Comparison of ENCODE assay signal across 1 cellular context in the genomic region with DNA sequence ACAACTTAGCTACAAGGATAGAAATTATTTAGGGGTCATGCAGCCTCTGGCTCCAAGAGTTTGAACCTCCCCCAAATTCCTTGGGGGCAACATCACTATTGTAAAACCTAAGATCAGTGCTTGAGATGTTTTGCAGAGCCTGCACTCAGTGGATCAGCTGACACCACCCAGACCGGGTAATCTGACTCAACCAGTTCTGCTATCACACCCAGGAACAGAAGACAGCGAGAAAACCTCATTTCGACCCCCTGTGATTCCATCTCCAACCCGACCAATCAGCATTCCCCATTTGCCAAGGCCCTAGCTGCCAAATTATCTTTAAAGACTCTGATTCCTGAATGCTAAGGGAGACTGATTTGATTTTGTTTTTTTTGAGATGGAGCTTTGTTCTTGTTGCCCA.
TF ChIP-seq lines count a peak whose summit lies in the region.

No MANE protein-coding gene starts in this region.

TF ChIP-seq in K562, 482 proteins besides CTCF, POLR2A, EP300 and RAD21 (continued from another document and continues in another):
- TF ChIP-seq, protein P1, sequence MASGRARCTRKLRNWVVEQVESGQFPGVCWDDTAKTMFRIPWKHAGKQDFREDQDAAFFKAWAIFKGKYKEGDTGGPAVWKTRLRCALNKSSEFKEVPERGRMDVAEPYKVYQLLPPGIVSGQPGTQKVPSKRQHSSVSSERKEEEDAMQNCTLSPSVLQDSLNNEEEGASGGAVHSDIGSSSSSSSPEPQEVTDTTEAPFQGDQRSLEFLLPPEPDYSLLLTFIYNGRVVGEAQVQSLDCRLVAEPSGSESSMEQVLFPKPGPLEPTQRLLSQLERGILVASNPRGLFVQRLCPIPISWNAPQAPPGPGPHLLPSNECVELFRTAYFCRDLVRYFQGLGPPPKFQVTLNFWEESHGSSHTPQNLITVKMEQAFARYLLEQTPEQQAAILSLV (tag; IDR thresholded peaks at IDR 0.05) = no peak
- TF ChIP-seq, protein P2, sequence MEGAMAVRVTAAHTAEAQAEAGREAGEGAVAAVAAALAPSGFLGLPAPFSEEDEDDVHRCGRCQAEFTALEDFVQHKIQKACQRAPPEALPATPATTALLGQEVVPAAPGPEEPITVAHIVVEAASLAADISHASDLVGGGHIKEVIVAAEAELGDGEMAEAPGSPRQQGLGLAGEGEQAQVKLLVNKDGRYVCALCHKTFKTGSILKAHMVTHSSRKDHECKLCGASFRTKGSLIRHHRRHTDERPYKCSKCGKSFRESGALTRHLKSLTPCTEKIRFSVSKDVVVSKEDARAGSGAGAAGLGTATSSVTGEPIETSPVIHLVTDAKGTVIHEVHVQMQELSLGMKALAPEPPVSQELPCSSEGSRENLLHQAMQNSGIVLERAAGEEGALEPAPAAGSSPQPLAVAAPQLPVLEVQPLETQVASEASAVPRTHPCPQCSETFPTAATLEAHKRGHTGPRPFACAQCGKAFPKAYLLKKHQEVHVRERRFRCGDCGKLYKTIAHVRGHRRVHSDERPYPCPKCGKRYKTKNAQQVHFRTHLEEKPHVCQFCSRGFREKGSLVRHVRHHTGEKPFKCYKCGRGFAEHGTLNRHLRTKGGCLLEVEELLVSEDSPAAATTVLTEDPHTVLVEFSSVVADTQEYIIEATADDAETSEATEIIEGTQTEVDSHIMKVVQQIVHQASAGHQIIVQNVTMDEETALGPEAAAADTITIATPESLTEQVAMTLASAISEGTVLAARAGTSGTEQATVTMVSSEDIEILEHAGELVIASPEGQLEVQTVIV (CRISPR knock-in tag; IDR thresholded peaks at IDR 0.05; ENCODE audit: borderline replicate concordance) = no peak
- TF ChIP-seq KLF13 (tag; IDR thresholded peaks at IDR 0.05; ENCODE audit: borderline replicate concordance, low read depth) (no peak), NCOA6 (IDR thresholded peaks at IDR 0.05) (no peak), ATF1 (CRISPR knock-in tag; IDR thresholded peaks at IDR 0.05) (no peak), ATF1 (tag; IDR thresholded peaks at IDR 0.05) (no peak), HMGN3 (IDR thresholded peaks at IDR 0.05; ENCODE audit: borderline replicate concordance, extremely low read depth, insufficient read length, low read depth, low read length) (no peak), FOS (IDR thresholded peaks at IDR 0.05; ENCODE audit: extremely low read depth, insufficient read length) (no peak), ZNF75A (CRISPR knock-in tag; IDR thresholded peaks at IDR 0.05) (no peak), ARNT (IDR thresholded peaks at IDR 0.05) (no peak), POLR2H (tag; IDR thresholded peaks at IDR 0.05; ENCODE audit: low read depth) (no peak), ZNF197 (CRISPR knock-in tag; IDR thresholded peaks at IDR 0.05; ENCODE audit: low read depth) (no peak), HDAC1 (IDR thresholded peaks at IDR 0.05) (peak in 1 of 2 experiments; percentile 57; a peak in 2 of 4 replicates), RNF2 (IDR thresholded peaks at IDR 0.05) (no peak), POLR2AphosphoS2 (IDR thresholded peaks at IDR 0.05; ENCODE audit: low read length) (no peak), PRPF4 (IDR thresholded peaks at IDR 0.05; ENCODE audit: insufficient read depth, low read depth, low read length, poor library complexity, severe bottlenecking) (no peak), ETV5 (CRISPR knock-in tag; IDR thresholded peaks at IDR 0.05; ENCODE audit: low read depth) (no peak), NR1H2 (CRISPR knock-in tag; IDR thresholded peaks at IDR 0.05) (no peak), GATAD2B (IDR thresholded peaks at IDR 0.05; ENCODE audit: borderline replicate concordance) (no peak), LEF1 (IDR thresholded peaks at IDR 0.05) (no peak), HIVEP1 (CRISPR knock-in tag; IDR thresholded peaks at IDR 0.05) (no peak), ZNF347 (CRISPR knock-in tag; IDR thresholded peaks at IDR 0.05; ENCODE audit: low read depth) (no peak), TEAD1 (CRISPR knock-in tag; IDR thresholded peaks at IDR 0.05) (peak in 1 of 2 experiments; percentile 68; a peak in 1 of 4 replicates), CBX1 (IDR thresholded peaks at IDR 0.05; ENCODE audit: low read depth) (no peak)
- TF ChIP-seq, protein P3, sequence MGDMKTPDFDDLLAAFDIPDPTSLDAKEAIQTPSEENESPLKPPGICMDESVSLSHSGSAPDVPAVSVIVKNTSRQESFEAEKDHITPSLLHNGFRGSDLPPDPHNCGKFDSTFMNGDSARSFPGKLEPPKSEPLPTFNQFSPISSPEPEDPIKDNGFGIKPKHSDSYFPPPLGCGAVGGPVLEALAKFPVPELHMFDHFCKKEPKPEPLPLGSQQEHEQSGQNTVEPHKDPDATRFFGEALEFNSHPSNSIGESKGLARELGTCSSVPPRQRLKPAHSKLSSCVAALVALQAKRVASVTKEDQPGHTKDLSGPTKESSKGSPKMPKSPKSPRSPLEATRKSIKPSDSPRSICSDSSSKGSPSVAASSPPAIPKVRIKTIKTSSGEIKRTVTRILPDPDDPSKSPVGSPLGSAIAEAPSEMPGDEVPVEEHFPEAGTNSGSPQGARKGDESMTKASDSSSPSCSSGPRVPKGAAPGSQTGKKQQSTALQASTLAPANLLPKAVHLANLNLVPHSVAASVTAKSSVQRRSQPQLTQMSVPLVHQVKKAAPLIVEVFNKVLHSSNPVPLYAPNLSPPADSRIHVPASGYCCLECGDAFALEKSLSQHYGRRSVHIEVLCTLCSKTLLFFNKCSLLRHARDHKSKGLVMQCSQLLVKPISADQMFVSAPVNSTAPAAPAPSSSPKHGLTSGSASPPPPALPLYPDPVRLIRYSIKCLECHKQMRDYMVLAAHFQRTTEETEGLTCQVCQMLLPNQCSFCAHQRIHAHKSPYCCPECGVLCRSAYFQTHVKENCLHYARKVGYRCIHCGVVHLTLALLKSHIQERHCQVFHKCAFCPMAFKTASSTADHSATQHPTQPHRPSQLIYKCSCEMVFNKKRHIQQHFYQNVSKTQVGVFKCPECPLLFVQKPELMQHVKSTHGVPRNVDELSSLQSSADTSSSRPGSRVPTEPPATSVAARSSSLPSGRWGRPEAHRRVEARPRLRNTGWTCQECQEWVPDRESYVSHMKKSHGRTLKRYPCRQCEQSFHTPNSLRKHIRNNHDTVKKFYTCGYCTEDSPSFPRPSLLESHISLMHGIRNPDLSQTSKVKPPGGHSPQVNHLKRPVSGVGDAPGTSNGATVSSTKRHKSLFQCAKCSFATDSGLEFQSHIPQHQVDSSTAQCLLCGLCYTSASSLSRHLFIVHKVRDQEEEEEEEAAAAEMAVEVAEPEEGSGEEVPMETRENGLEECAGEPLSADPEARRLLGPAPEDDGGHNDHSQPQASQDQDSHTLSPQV (IDR thresholded peaks at IDR 0.05) = no peak
- TF ChIP-seq, protein P4, sequence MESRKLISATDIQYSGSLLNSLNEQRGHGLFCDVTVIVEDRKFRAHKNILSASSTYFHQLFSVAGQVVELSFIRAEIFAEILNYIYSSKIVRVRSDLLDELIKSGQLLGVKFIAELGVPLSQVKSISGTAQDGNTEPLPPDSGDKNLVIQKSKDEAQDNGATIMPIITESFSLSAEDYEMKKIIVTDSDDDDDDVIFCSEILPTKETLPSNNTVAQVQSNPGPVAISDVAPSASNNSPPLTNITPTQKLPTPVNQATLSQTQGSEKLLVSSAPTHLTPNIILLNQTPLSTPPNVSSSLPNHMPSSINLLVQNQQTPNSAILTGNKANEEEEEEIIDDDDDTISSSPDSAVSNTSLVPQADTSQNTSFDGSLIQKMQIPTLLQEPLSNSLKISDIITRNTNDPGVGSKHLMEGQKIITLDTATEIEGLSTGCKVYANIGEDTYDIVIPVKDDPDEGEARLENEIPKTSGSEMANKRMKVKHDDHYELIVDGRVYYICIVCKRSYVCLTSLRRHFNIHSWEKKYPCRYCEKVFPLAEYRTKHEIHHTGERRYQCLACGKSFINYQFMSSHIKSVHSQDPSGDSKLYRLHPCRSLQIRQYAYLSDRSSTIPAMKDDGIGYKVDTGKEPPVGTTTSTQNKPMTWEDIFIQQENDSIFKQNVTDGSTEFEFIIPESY (CRISPR knock-in tag; IDR thresholded peaks at IDR 0.05) = no peak
- TF ChIP-seq, protein P5, sequence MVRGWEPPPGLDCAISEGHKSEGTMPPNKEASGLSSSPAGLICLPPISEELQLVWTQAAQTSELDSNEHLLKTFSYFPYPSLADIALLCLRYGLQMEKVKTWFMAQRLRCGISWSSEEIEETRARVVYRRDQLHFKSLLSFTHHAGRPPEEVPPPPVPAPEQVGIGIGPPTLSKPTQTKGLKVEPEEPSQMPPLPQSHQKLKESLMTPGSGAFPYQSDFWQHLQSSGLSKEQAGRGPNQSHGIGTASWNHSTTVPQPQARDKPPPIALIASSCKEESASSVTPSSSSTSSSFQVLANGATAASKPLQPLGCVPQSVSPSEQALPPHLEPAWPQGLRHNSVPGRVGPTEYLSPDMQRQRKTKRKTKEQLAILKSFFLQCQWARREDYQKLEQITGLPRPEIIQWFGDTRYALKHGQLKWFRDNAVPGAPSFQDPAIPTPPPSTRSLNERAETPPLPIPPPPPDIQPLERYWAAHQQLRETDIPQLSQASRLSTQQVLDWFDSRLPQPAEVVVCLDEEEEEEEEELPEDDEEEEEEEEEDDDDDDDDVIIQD (CRISPR knock-in tag; IDR thresholded peaks at IDR 0.05) = no peak
- TF ChIP-seq, protein P6, sequence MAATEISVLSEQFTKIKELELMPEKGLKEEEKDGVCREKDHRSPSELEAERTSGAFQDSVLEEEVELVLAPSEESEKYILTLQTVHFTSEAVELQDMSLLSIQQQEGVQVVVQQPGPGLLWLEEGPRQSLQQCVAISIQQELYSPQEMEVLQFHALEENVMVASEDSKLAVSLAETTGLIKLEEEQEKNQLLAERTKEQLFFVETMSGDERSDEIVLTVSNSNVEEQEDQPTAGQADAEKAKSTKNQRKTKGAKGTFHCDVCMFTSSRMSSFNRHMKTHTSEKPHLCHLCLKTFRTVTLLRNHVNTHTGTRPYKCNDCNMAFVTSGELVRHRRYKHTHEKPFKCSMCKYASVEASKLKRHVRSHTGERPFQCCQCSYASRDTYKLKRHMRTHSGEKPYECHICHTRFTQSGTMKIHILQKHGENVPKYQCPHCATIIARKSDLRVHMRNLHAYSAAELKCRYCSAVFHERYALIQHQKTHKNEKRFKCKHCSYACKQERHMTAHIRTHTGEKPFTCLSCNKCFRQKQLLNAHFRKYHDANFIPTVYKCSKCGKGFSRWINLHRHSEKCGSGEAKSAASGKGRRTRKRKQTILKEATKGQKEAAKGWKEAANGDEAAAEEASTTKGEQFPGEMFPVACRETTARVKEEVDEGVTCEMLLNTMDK (IDR thresholded peaks at IDR 0.05; ENCODE audit: borderline replicate concordance, insufficient read depth, low read depth, low read length, poor library complexity, severe bottlenecking) = no peak
- TF ChIP-seq, protein P7, sequence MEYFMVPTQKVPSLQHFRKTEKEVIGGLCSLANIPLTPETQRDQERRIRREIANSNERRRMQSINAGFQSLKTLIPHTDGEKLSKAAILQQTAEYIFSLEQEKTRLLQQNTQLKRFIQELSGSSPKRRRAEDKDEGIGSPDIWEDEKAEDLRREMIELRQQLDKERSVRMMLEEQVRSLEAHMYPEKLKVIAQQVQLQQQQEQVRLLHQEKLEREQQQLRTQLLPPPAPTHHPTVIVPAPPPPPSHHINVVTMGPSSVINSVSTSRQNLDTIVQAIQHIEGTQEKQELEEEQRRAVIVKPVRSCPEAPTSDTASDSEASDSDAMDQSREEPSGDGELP (CRISPR knock-in tag; IDR thresholded peaks at IDR 0.05; ENCODE audit: borderline replicate concordance) = peak; percentile 76
- TF ChIP-seq, protein P8, sequence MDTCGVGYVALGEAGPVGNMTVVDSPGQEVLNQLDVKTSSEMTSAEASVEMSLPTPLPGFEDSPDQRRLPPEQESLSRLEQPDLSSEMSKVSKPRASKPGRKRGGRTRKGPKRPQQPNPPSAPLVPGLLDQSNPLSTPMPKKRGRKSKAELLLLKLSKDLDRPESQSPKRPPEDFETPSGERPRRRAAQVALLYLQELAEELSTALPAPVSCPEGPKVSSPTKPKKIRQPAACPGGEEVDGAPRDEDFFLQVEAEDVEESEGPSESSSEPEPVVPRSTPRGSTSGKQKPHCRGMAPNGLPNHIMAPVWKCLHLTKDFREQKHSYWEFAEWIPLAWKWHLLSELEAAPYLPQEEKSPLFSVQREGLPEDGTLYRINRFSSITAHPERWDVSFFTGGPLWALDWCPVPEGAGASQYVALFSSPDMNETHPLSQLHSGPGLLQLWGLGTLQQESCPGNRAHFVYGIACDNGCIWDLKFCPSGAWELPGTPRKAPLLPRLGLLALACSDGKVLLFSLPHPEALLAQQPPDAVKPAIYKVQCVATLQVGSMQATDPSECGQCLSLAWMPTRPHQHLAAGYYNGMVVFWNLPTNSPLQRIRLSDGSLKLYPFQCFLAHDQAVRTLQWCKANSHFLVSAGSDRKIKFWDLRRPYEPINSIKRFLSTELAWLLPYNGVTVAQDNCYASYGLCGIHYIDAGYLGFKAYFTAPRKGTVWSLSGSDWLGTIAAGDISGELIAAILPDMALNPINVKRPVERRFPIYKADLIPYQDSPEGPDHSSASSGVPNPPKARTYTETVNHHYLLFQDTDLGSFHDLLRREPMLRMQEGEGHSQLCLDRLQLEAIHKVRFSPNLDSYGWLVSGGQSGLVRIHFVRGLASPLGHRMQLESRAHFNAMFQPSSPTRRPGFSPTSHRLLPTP (IDR thresholded peaks at IDR 0.05; ENCODE audit: borderline replicate concordance, extremely low read depth, insufficient read length) = no peak
- TF ChIP-seq, protein P9, sequence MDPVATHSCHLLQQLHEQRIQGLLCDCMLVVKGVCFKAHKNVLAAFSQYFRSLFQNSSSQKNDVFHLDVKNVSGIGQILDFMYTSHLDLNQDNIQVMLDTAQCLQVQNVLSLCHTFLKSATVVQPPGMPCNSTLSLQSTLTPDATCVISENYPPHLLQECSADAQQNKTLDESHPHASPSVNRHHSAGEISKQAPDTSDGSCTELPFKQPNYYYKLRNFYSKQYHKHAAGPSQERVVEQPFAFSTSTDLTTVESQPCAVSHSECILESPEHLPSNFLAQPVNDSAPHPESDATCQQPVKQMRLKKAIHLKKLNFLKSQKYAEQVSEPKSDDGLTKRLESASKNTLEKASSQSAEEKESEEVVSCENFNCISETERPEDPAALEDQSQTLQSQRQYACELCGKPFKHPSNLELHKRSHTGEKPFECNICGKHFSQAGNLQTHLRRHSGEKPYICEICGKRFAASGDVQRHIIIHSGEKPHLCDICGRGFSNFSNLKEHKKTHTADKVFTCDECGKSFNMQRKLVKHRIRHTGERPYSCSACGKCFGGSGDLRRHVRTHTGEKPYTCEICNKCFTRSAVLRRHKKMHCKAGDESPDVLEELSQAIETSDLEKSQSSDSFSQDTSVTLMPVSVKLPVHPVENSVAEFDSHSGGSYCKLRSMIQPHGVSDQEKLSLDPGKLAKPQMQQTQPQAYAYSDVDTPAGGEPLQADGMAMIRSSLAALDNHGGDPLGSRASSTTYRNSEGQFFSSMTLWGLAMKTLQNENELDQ (CRISPR knock-in tag; IDR thresholded peaks at IDR 0.05; ENCODE audit: borderline replicate concordance) = no peak
- TF ChIP-seq, protein P10, sequence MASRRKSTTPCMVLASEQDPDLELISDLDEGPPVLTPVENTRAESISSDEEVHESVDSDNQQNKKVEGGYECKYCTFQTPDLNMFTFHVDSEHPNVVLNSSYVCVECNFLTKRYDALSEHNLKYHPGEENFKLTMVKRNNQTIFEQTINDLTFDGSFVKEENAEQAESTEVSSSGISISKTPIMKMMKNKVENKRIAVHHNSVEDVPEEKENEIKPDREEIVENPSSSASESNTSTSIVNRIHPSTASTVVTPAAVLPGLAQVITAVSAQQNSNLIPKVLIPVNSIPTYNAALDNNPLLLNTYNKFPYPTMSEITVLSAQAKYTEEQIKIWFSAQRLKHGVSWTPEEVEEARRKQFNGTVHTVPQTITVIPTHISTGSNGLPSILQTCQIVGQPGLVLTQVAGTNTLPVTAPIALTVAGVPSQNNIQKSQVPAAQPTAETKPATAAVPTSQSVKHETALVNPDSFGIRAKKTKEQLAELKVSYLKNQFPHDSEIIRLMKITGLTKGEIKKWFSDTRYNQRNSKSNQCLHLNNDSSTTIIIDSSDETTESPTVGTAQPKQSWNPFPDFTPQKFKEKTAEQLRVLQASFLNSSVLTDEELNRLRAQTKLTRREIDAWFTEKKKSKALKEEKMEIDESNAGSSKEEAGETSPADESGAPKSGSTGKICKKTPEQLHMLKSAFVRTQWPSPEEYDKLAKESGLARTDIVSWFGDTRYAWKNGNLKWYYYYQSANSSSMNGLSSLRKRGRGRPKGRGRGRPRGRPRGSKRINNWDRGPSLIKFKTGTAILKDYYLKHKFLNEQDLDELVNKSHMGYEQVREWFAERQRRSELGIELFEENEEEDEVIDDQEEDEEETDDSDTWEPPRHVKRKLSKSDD (conservative IDR thresholded peaks at IDR 0.05; ENCODE audit: low read length) = no peak
